Comparison of ENCODE assay signal across 22 cellular contexts in the genomic region with DNA sequence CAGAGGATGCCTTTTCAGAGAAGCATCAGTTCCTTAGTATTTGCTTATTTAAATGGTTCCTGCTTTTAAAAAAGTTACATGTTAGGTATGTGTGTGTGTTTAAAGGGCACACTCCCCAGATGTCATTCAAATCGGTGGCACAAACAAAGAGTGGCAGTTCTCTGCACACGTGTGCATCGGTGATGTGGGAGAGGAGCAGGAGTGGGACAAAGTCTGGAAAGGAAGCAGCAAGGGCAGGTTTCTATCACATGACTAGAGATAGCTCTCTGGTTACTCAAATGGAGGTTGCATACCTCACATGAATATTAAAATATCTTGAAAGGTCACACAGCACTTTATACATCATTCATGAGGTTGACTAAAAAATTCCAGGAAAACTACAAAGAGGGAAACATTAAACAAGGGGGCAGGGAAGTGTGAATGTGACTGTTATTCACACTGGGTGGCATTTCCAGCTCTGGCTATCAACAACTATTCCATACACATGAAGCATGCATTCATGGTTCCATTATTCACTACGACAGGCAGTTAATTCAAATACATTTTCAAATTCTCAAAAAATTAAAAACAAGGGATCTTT.
"Had no signal": no experiment of that assay in that cellular context is flagged by ENCODE, and none has a peak within 500 bp of the region (broad histone marks: within the 10 kb centered on the region; RNA-seq: fewer than 3 reads in every experiment).

No MANE protein-coding gene starts in this region.

- H3K9me3 Mint-ChIP-seq: activated naive CD4-positive, alpha-beta T cell treated with anti-CD3 and anti-CD28 coated beads for 36 hours; dendritic cell treated with granulocyte-macrophage colony-stimulating factor and Interleukin-4, amounts not matched to agents 40 ng/mL and 50 ng/mL, for 4 days; memory B cell; natural killer cell treated with Interleukin-12 subunit alpha and Interleukin-12 subunit beta and Interleukin-15 and Interleukin-18, amount 100 ng/mL, for 72 hours; stimulated activated effector memory CD8-positive, alpha-beta T cell treated with anti-CD3 and anti-CD28 coated beads, Interleukin-12 subunit alpha, Interleukin-12 subunit beta, amount 100 ng/mL, for 72 hours had no signal

- H3K27ac Mint-ChIP-seq: activated naive CD4-positive, alpha-beta T cell treated with anti-CD3 and anti-CD28 coated beads for 36 hours; dendritic cell treated with granulocyte-macrophage colony-stimulating factor and Interleukin-4, amounts not matched to agents 40 ng/mL and 50 ng/mL, for 4 days; memory B cell; natural killer cell treated with Interleukin-12 subunit alpha and Interleukin-12 subunit beta and Interleukin-15 and Interleukin-18, amount 100 ng/mL, for 72 hours; stimulated activated effector memory CD8-positive, alpha-beta T cell treated with anti-CD3 and anti-CD28 coated beads, Interleukin-12 subunit alpha, Interleukin-12 subunit beta, amount 100 ng/mL, for 72 hours; T-helper 17 cell had no signal

- H3K4me3 Mint-ChIP-seq: activated naive CD4-positive, alpha-beta T cell treated with anti-CD3 and anti-CD28 coated beads for 36 hours; dendritic cell treated with granulocyte-macrophage colony-stimulating factor and Interleukin-4, amounts not matched to agents 40 ng/mL and 50 ng/mL, for 4 days; memory B cell; natural killer cell treated with Interleukin-12 subunit alpha and Interleukin-12 subunit beta and Interleukin-15 and Interleukin-18, amount 100 ng/mL, for 72 hours; stimulated activated effector memory CD8-positive, alpha-beta T cell treated with anti-CD3 and anti-CD28 coated beads, Interleukin-12 subunit alpha, Interleukin-12 subunit beta, amount 100 ng/mL, for 72 hours; T-helper 17 cell had no signal

- DNase-seq: activated CD4-positive, alpha-beta T cell treated with anti-CD3 and anti-CD28 coated beads for 4 hours; activated CD4-positive, alpha-beta T cell treated with anti-CD3 and anti-CD28 coated beads, Interleukin-2, amount 50 U/mL, for 48 hours; activated CD4-positive, CD25-positive, alpha-beta regulatory T cell; activated naive CD4-positive, alpha-beta T cell treated with anti-CD3 and anti-CD28 coated beads for 36 hours; activated T-cell treated with anti-CD3 and anti-CD28 coated beads, Interleukin-2, amount 50 U/mL, for 48 hours; brain microvascular endothelial cell; caudate nucleus; effector CD4-positive, alpha-beta T cell; foreskin keratinocyte; left ventricle myocardium superior; ovary; psoas muscle; right cardiac atrium; stimulated activated CD4-positive, alpha-beta T cell treated with anti-CD3 and anti-CD28 coated beads, Interleukin-2, amount 100 ng/mL, for 24 hours; T-helper 17 cell; testis; trophoblast cell; uterus had no signal

- H3K4me1 Mint-ChIP-seq: stimulated activated effector memory CD8-positive, alpha-beta T cell treated with anti-CD3 and anti-CD28 coated beads, Interleukin-12 subunit alpha, Interleukin-12 subunit beta, amount 100 ng/mL, for 72 hours had no signal

- ATAC-seq: foreskin keratinocyte; left ventricle myocardium superior; natural killer cell treated with Interleukin-12 subunit alpha and Interleukin-12 subunit beta and Interleukin-15 and Interleukin-18, amount 100 ng/mL, for 72 hours; psoas muscle; right cardiac atrium; stimulated activated effector memory CD8-positive, alpha-beta T cell treated with anti-CD3 and anti-CD28 coated beads, Interleukin-12 subunit alpha, Interleukin-12 subunit beta, amount 100 ng/mL, for 72 hours; T-helper 17 cell had no signal

- H3K36me3 Mint-ChIP-seq: memory B cell; natural killer cell treated with Interleukin-12 subunit alpha and Interleukin-12 subunit beta and Interleukin-15 and Interleukin-18, amount 100 ng/mL, for 72 hours; stimulated activated effector memory CD8-positive, alpha-beta T cell treated with anti-CD3 and anti-CD28 coated beads, Interleukin-12 subunit alpha, Interleukin-12 subunit beta, amount 100 ng/mL, for 72 hours had no signal
